ENCODE assay signal across 8 cellular contexts in genomic region chr4:105471566-105472176, GRCh38. TPM values are rescaled to one million over a fixed set of nuclear protein-coding genes. Genes with fewer than 3 reads are reported as not detected.
DNase-seq lines count a peak whose midpoint lies in the region; ATAC-seq and TF ChIP-seq lines count a peak whose summit lies in the region.

No MANE protein-coding gene starts in this region.

- H3K4me1 ChIP-seq in lung (ENCODE audit: control insufficient read depth in 2 of 2, insufficient read depth in 2 of 2, low read length in 2 of 2): peaks cover 5 to 15% of the 10 kb centered on the region in 2 donors

- H3K27me3 ChIP-seq in lung (ENCODE audit: control insufficient read depth, insufficient read depth): no peaks in the 10 kb centered on the region

- WGBS in lung, 2 donors: 13 to 18% methylated on average over 10 of the region's 10 CpGs

- ATAC-seq in GM18870 (IDR thresholded peaks at IDR 0.05; ENCODE audit: unreplicated experiment) (peak; percentile 49), HG03354 (IDR thresholded peaks at IDR 0.05; ENCODE audit: poor library complexity, severe bottlenecking, unreplicated experiment) (peak; percentile 43), lung (ENCODE audit: insufficient read depth, low FRiP score) (no peak)

- peaks cover 0 to 1% of the 10 kb centered on the region in 2 donors for H3K9me3 ChIP-seq in lung (ENCODE audit: control insufficient read depth in 2 of 2, insufficient read depth in 1 of 2, low read length in 1 of 2)

- H3K4me3 ChIP-seq in AG10803 (ENCODE audit: low read length) (peak overlapping the region; percentile 15), lung (no peak overlapping the region)

- peak; percentile 66 for DNase-seq in AG10803 (ENCODE audit: low read depth)
- DNase-seq in NCI-H446 (lab: John Stamatoyannopoulos, UW): peak; percentile 67 to 74
- DNase-seq in activated CD4-positive, alpha-beta T cell treated with anti-CD3 and anti-CD28 coated beads, Interleukin-2, amount 50 U/mL, for 4 hours: peak; percentile 63 to 65
- DNase-seq in ecto neural progenitor cell (ENCODE audit: low spot score): peak; percentile 63
- DNase-seq in lung (ENCODE audit: low spot score): peak; percentile 75
- peak; percentile 58 for DNase-seq in stimulated activated CD8-positive, alpha-beta memory T cell treated with anti-CD3 and anti-CD28 coated beads, Interleukin-12 subunit alpha, Interleukin-12 subunit beta, amount 100 ng/mL, for 1 hour (ENCODE audit: low read depth)

- TF ChIP-seq CTCF in AG10803 (conservative IDR thresholded peaks at IDR 0.05; ENCODE audit: low read length) (peak; percentile 74), lung (IDR thresholded peaks at IDR 0.05; ENCODE audit: control extremely low read depth, extremely low read depth) (peak; percentile 84)

- peaks cover 0 to 3% of the 10 kb centered on the region in 2 donors for H3K36me3 ChIP-seq in lung (ENCODE audit: control insufficient read depth in 2 of 2, insufficient read depth in 2 of 2, low read length in 2 of 2)

- peak overlapping the region in 1 of 2 donors; percentile 56 for H3K27ac ChIP-seq in lung (ENCODE audit: low read depth in 1 of 2, low read length in 1 of 2)

RNA-seq across cellular contexts. Expression of gene PPA2, which starts 2.2 kb away (rescaled TPM):
- total RNA-seq in lung: 100 to 1,000 TPM in 1 of 2 donors, 10 to 100 TPM in 1; 80.1 to 114 TPM
- 10 to 100 TPM; 70.0 to 74.1 TPM for polyA plus RNA-seq in lung
